16 cellular contexts compared by ENCODE assay signal in the genomic region with DNA sequence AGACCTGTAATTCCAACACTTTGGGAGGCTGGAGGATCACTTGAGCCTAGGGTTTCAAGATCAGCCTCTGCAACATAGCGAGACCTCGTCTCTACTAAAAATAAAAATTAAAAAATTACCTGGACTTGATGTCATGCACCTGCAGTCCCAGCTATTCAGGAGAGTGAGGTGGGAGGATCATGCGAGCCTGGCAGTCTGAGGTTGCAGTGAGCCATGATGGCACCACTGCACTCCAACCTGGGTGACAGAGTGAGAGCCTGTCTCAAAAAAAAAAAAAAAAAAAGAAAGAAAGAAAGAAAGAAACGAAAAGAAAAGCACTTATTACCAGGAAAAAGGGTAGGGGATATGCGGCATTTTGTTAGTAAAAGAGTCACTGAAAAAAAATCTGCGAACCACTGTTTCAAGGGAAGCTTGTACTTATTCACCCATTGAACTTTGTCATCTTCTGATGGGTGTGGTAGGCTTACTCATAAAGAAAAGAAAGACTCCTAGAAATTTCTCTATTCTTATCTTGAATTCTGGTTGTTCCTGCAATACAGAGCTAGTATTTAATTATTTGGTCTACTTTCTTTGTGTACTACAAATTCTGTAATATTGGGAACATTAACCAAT. TPM values are rescaled to one million over a fixed set of nuclear protein-coding genes. Genes with fewer than 3 reads are reported as not detected.
A peak's percentile ranks its signal among the peaks of the same experiment; 100 is the strongest.
DNase-seq lines count a peak whose midpoint lies in the region; ATAC-seq and TF ChIP-seq lines count a peak whose summit lies in the region.
"Had no signal": no experiment of that assay in that cellular context is flagged by ENCODE, and none has a peak within 500 bp of the region (broad histone marks: within the 10 kb centered on the region; RNA-seq: fewer than 3 reads in every experiment).

No MANE protein-coding gene starts in this region.

- H3K9me3 ChIP-seq in MG63: no peaks in the 10 kb centered on the region
- H3K9me3 ChIP-seq: left lung, thoracic aorta had no signal

- no peaks in the 10 kb centered on the region for H3K36me3 ChIP-seq in ACC112 (ENCODE audit: insufficient read depth, low read length)
- H3K36me3 ChIP-seq in brain microvascular endothelial cell (replicated peaks): no peaks in the 10 kb centered on the region
- H3K36me3 ChIP-seq in MG63: no peaks in the 10 kb centered on the region
- H3K36me3 ChIP-seq: left lung, thoracic aorta had no signal

- H3K27me3 ChIP-seq in ACC112 (ENCODE audit: insufficient read depth, low read length) (no peaks in the 10 kb centered on the region), brain microvascular endothelial cell (replicated peaks) (no peaks in the 10 kb centered on the region), foreskin keratinocyte (no peaks in the 10 kb centered on the region), MG63 (no peaks in the 10 kb centered on the region)

- in situ Hi-C loops in brain microvascular endothelial cell (cut with HindIII; ENCODE audit: low pct_ligation_motif_present, low sequenced_read_pairs): no loop called here

- ATAC-seq in foreskin keratinocyte (peak; percentile 76), GM18502 (IDR thresholded peaks at IDR 0.05; ENCODE audit: poor library complexity, unreplicated experiment) (no peak), GM18870 (IDR thresholded peaks at IDR 0.05; ENCODE audit: unreplicated experiment) (no peak)

- TF ChIP-seq CTCF in brain microvascular endothelial cell (IDR thresholded peaks at IDR 0.05; ENCODE audit: low read depth, low read length, missing control alignments) (no peak), foreskin keratinocyte (conservative IDR thresholded peaks at IDR 0.05) (no peak)

- H3K27ac ChIP-seq in ACC112 (ENCODE audit: low read depth, low read length) (0 out of 2 replicates have a peak overlapping the region, but pooled peaks have one; percentile 35), brain microvascular endothelial cell (no peak overlapping the region), foreskin keratinocyte (no peak overlapping the region)
- H3K27ac ChIP-seq: left lung, thoracic aorta had no signal

- H3K79me2 ChIP-seq in ACC112 (ENCODE audit: control insufficient read depth, insufficient read depth, low read length, unreplicated experiment): no peaks in the 10 kb centered on the region

- H3K4me1 ChIP-seq in ACC112 (ENCODE audit: control insufficient read depth, insufficient read depth, low read length, unreplicated experiment): peaks cover 16% of the 10 kb centered on the region
- H3K4me1 ChIP-seq in foreskin keratinocyte: peaks cover 9% of the 10 kb centered on the region
- H3K4me1 ChIP-seq: left lung had no signal

- no peak overlapping the region for H2AFZ ChIP-seq in ACC112 (ENCODE audit: low read length, unreplicated experiment)

- H3K4me3 ChIP-seq in ACC112 (ENCODE audit: low read depth, low read length) (no peak overlapping the region), brain microvascular endothelial cell (ENCODE audit: low read depth, low read length) (no peak overlapping the region), MG63 (no peak overlapping the region)
- H3K4me3 ChIP-seq: left lung, thoracic aorta had no signal

- peak; percentile 13 for DNase-seq in HS-5 (ENCODE audit: low read depth)
- DNase-seq in brain microvascular endothelial cell: peak; percentile 40
- peak; percentile 18 to 51 for DNase-seq in foreskin keratinocyte
- DNase-seq in MG63: no peak
- no peak for DNase-seq in activated CD8-positive, alpha-beta memory T cell treated with anti-CD3 and anti-CD28 coated beads, Interleukin-2, amount 50 U/mL, for 4 hours
- DNase-seq: activated naive CD4-positive, alpha-beta T cell treated with anti-CD3 and anti-CD28 coated beads, Interleukin-2, amount 10 ng/mL, durations not matched to agents 7 days and 5 days; cerebellar nuclear complex; COR-L47; left lung; naive B cell; NCI-H2029; NCI-H774 had no signal

RNA-seq across cellular contexts. Expression of gene PLEKHA5, which starts 33.6 kb away (rescaled TPM):
- total RNA-seq in foreskin keratinocyte: 23.2 and 26.1 TPM in 2 replicates
- polyA plus RNA-seq in foreskin keratinocyte: 9.3 TPM in 2 replicates
- total RNA-seq in MG63 (2014; rRNA removed; shearing (Covaris generic); ENCODE audit: low replicate concordance): 4.6 and 8.8 TPM in 2 replicates

Comparison
In these comparisons a context has a peak if more than half of its experiments do, and no peak if none do; other contexts are left out.
1. DNase-seq: peak in HS-5 (single experiment), brain microvascular endothelial cell (single experiment) and foreskin keratinocyte (2 of 2); none in MG63 (single experiment) and activated CD8-positive, alpha-beta memory T cell treated with anti-CD3 and anti-CD28 coated beads, Interleukin-2, amount 50 U/mL, for 4 hours (single experiment).